In the genomic region with DNA sequence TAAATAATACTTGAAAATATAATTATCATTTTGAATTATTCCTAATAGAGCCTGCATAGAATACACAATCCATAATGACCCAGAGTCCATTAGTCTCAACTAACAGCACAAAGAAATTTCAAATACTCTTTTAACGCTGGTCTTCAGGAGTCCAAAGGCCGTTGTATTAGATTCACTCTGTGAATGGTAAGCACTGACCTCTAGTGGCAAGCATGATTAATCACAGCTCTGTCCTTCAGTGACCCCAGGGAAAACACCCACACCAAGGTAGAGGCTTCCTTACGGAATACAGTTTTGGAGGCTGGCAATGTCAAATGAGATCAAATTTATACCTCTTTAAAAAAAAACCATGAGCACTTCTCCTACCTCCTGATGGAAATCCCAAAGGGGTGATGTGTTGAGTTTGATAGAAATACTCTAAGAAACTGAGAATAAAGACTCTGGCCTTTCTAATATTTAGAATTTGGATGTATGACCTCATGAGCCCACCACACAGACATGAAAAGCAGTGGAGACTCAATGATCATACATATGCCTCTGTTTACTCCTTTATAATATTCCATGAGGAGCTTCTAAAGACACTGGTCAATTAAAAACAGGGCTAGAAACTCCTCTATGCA, we compare ENCODE assay signal across 8 cellular contexts.
A peak's percentile ranks its signal among the peaks of the same experiment; 100 is the strongest.
DNase-seq lines count a peak whose midpoint lies in the region; ATAC-seq, FAIRE-seq and TF ChIP-seq lines count a peak whose summit lies in the region.

No MANE protein-coding gene starts in this region.

- no peaks in the 10 kb centered on the region for H3K36me3 ChIP-seq in neural cell (ENCODE audit: insufficient read depth, low read length)

- no peak overlapping the region for H2AFZ ChIP-seq in neural cell (ENCODE audit: low read depth, low read length)

- no peaks in the 10 kb centered on the region for H3K4me1 ChIP-seq in A549

- H3K4me2 ChIP-seq in A549 (no peak overlapping the region), neural cell (ENCODE audit: low read length) (no peak overlapping the region)

- no peak overlapping the region for H3K27ac ChIP-seq in A549
- no peak overlapping the region for H3K27ac ChIP-seq in neural cell (ENCODE audit: low read length)

- TF ChIP-seq POLR2A in A549 (IDR thresholded peaks at IDR 0.05; ENCODE audit: low read length), result no peak
- TF ChIP-seq POLR2A in H54 (IDR thresholded peaks at IDR 0.05; ENCODE audit: low read depth, low read length), result no peak

- peak; percentile 60 for TF ChIP-seq CTCF in A549 (IDR thresholded peaks at IDR 0.05)
- TF ChIP-seq CTCF in neural cell (IDR thresholded peaks at IDR 0.05; ENCODE audit: poor library complexity, severe bottlenecking), result peak; percentile 85

- H3F3A ChIP-seq in neural cell (ENCODE audit: insufficient read depth, low read length, poor library complexity, severe bottlenecking), result no peaks in the 10 kb centered on the region

- H4K20me1 ChIP-seq in neural cell (ENCODE audit: insufficient read depth), result no peaks in the 10 kb centered on the region

- CTCF ChIA-PET in A549 (lab: Yijun Ruan, JAX), result interaction anchor here (0.8 to 1.6 kb wide), 5 partner anchors 8 to 198 kb away, joined by 3 to 4 read pairs (median 3); no protein-coding TSS in a partner anchor

- FAIRE-seq in A549 (lab: Jason Lieb, UNC), result no peak
- peak; percentile 20 for FAIRE-seq in H54 (lab: Jason Lieb, UNC)

- H3K27me3 ChIP-seq in neural cell (ENCODE audit: insufficient read depth, low read depth, low read length), result no peaks in the 10 kb centered on the region

- no peak for TF ChIP-seq EP300 in A549 (IDR thresholded peaks at IDR 0.05)
- TF ChIP-seq EP300 in neural cell (conservative IDR thresholded peaks at IDR 0.05; ENCODE audit: poor library complexity, severe bottlenecking), result no peak

- no peak overlapping the region for H3K4me3 ChIP-seq in A549
- no peak overlapping the region for H3K4me3 ChIP-seq in Jurkat, Clone E6-1 (ENCODE audit: low read length)
- no peak overlapping the region for H3K4me3 ChIP-seq in neural cell (ENCODE audit: low read length)

- H3K9me3 ChIP-seq in A549 (no peaks in the 10 kb centered on the region), neural cell (ENCODE audit: low read length) (no peaks in the 10 kb centered on the region)

- TF ChIP-seq RAD21 in A549 (conservative IDR thresholded peaks at IDR 0.05 in 1 of 2, IDR thresholded peaks at IDR 0.05 in 1 of 2) (peak; percentile 58 to 65), neural cell (conservative IDR thresholded peaks at IDR 0.05) (peak; percentile 82)

- POLR2A ChIA-PET in A549 (lab: Yijun Ruan, JAX), result no interaction called here

- 2% methylated on average over 3 of the region's 3 CpGs for WGBS in A549 (ENCODE audit: missing lambda C conversion rate)

- no peak overlapping the region for H3K9ac ChIP-seq in neural cell (ENCODE audit: low read length)

- DNase-seq in A549 (ENCODE audit: low read depth in 1 of 2, low spot score in 1 of 2) (peak; percentile 2 to 52), GM04504 (ENCODE audit: low read depth) (peak; percentile 33), H54 (ENCODE audit: insufficient read length, low spot score) (no peak), fibroblast of gingiva (ENCODE audit: low read depth) (peak; percentile 57), occipital lobe (lab: John Stamatoyannopoulos, UW) (no peak)
- peak; percentile 35 for DNase-seq in Jurkat, Clone E6-1 (ENCODE audit: low read depth, low spot score)

- no peaks in the 10 kb centered on the region for H3K79me2 ChIP-seq in neural cell (replicated peaks; ENCODE audit: insufficient read depth, low read length)

- ATAC-seq in A549 (peak; percentile 85 to 93; a peak in 5 of 6 replicates), SK-N-SH treated with all-trans-retinoic acid at 6 μM for 48 hours (peak; percentile 99)

- H3K9me2 ChIP-seq in neural cell (ENCODE audit: insufficient read depth, low read length), result no peaks in the 10 kb centered on the region

TF ChIP-seq in A549, 52 proteins besides CTCF, POLR2A, EP300 and RAD21:
- TF ChIP-seq, protein P1, sequence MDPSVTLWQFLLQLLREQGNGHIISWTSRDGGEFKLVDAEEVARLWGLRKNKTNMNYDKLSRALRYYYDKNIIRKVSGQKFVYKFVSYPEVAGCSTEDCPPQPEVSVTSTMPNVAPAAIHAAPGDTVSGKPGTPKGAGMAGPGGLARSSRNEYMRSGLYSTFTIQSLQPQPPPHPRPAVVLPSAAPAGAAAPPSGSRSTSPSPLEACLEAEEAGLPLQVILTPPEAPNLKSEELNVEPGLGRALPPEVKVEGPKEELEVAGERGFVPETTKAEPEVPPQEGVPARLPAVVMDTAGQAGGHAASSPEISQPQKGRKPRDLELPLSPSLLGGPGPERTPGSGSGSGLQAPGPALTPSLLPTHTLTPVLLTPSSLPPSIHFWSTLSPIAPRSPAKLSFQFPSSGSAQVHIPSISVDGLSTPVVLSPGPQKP (IDR thresholded peaks at IDR 0.05; ENCODE audit: low read depth, low read length), result no peak
- TF ChIP-seq TFCP2L1 (CRISPR knock-in tag; IDR thresholded peaks at IDR 0.05), result no peak
- TF ChIP-seq SMC3 (IDR thresholded peaks at IDR 0.05), result peak; percentile 45
- no peak for TF ChIP-seq HDAC2 (IDR thresholded peaks at IDR 0.05)
- no peak for TF ChIP-seq PHF8 (IDR thresholded peaks at IDR 0.05; ENCODE audit: borderline replicate concordance, low read depth)

TF ChIP-seq in SK-N-SH treated with all-trans-retinoic acid at 6 μM for 48 hours, 23 proteins besides CTCF, POLR2A, EP300 and RAD21 (continues in another document):
- TF ChIP-seq TCF4 (CRISPR knock-in tag; IDR thresholded peaks at IDR 0.05; ENCODE audit: borderline replicate concordance), result no peak
- no peak for TF ChIP-seq RARB (CRISPR knock-in tag; IDR thresholded peaks at IDR 0.05)
- no peak for TF ChIP-seq ZNF70 (CRISPR knock-in tag; IDR thresholded peaks at IDR 0.05)
- TF ChIP-seq PPARA (CRISPR knock-in tag; IDR thresholded peaks at IDR 0.05; ENCODE audit: borderline replicate concordance), result no peak
- TF ChIP-seq ZC3H10 (CRISPR knock-in tag; IDR thresholded peaks at IDR 0.05), result no peak
- TF ChIP-seq, protein P2, sequence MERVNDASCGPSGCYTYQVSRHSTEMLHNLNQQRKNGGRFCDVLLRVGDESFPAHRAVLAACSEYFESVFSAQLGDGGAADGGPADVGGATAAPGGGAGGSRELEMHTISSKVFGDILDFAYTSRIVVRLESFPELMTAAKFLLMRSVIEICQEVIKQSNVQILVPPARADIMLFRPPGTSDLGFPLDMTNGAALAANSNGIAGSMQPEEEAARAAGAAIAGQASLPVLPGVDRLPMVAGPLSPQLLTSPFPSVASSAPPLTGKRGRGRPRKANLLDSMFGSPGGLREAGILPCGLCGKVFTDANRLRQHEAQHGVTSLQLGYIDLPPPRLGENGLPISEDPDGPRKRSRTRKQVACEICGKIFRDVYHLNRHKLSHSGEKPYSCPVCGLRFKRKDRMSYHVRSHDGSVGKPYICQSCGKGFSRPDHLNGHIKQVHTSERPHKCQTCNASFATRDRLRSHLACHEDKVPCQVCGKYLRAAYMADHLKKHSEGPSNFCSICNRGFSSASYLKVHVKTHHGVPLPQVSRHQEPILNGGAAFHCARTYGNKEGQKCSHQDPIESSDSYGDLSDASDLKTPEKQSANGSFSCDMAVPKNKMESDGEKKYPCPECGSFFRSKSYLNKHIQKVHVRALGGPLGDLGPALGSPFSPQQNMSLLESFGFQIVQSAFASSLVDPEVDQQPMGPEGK (CRISPR knock-in tag; IDR thresholded peaks at IDR 0.05; ENCODE audit: borderline replicate concordance), result no peak
- no peak for TF ChIP-seq ZNF565 (CRISPR knock-in tag; conservative IDR thresholded peaks at IDR 0.05; ENCODE audit: low read depth)
- no peak for TF ChIP-seq CSDC2 (CRISPR knock-in tag; IDR thresholded peaks at IDR 0.05)
- no peak for TF ChIP-seq ISL1 (CRISPR knock-in tag; IDR thresholded peaks at IDR 0.05)
- no peak for TF ChIP-seq ZFP3 (CRISPR knock-in tag; IDR thresholded peaks at IDR 0.05)
- no peak for TF ChIP-seq ZNF8 (CRISPR knock-in tag; IDR thresholded peaks at IDR 0.05)

TF ChIP-seq in neural cell, 6 proteins besides CTCF, POLR2A, EP300 and RAD21:
- TF ChIP-seq TAF1 (IDR thresholded peaks at IDR 0.05; ENCODE audit: low read depth) (no peak), EZH2 (IDR thresholded peaks at IDR 0.05; ENCODE audit: borderline replicate concordance, insufficient read depth, low read length, poor library complexity, severe bottlenecking) (no peak), SMC3 (conservative IDR thresholded peaks at IDR 0.05; ENCODE audit: poor library complexity) (peak; percentile 81)

Comparison
In these comparisons a context has a peak if more than half of its experiments do, and no peak if none do; other contexts are left out.
1. DNase-seq: peak in A549 (2 of 2), GM04504 (single experiment), Jurkat, Clone E6-1 (single experiment) and fibroblast of gingiva (single experiment); none in H54 (single experiment) and occipital lobe (single experiment).